24 cellular contexts compared by ENCODE assay signal in genomic region chr14:93879362-93879983, GRCh38. TPM values are rescaled to one million over a fixed set of nuclear protein-coding genes. Genes with fewer than 3 reads are reported as not detected.
A peak's percentile ranks its signal among the peaks of the same experiment; 100 is the strongest.
DNase-seq lines count a peak whose midpoint lies in the region; ATAC-seq, FAIRE-seq and TF ChIP-seq lines count a peak whose summit lies in the region.
"Had no signal": no experiment of that assay in that cellular context is flagged by ENCODE, and none has a peak within 500 bp of the region (broad histone marks: within the 10 kb centered on the region; RNA-seq: fewer than 3 reads in every experiment).

No MANE protein-coding gene starts in this region.

- CTCF ChIA-PET in HepG2 (lab: Yijun Ruan, JAX; ENCODE audit: low intra/inter-chr PET ratio, low total read pairs): no interaction called here

- no peak for TF ChIP-seq EP300 in HepG2 (IDR thresholded peaks at IDR 0.05; ENCODE audit: low read depth in 2 of 2, low read length in 2 of 2)
- no peak for TF ChIP-seq EP300 in HepG2 (CRISPR knock-in tag; IDR thresholded peaks at IDR 0.05; ENCODE audit: borderline replicate concordance)

- no peak overlapping the region for H3K9ac ChIP-seq in GM23248
- no peak overlapping the region for H3K9ac ChIP-seq in HepG2 (ENCODE audit: insufficient read depth, low read depth, low read length)

- no peaks in the 10 kb centered on the region for H3K36me3 ChIP-seq in GM23248 (ENCODE audit: low read depth)
- no peaks in the 10 kb centered on the region for H3K36me3 ChIP-seq in ascending aorta
- H3K36me3 ChIP-seq in HepG2 (replicated peaks in 1 of 2; ENCODE audit: control insufficient read depth in 1 of 2, insufficient read depth in 2 of 2, low read length in 2 of 2): no peaks in the 10 kb centered on the region
- H3K36me3 ChIP-seq in thoracic aorta: no peaks in the 10 kb centered on the region
- no peaks in the 10 kb centered on the region for H3K36me3 ChIP-seq in heart right ventricle
- H3K36me3 ChIP-seq: heart left ventricle had no signal

- FAIRE-seq in HepG2 (lab: Jason Lieb, UNC): no peak
- FAIRE-seq: colon, HTR-8/SVneo, islet of Langerhans, small intestine had no signal

- H3K9me3 ChIP-seq in GM23248 (ENCODE audit: low read depth) (no peaks in the 10 kb centered on the region), ascending aorta (no peaks in the 10 kb centered on the region), HepG2 (ENCODE audit: low read length) (no peaks in the 10 kb centered on the region; the same call in 1 of the 2 replicates), thoracic aorta (no peaks in the 10 kb centered on the region), heart right ventricle (no peaks in the 10 kb centered on the region)
- H3K9me3 ChIP-seq: heart left ventricle had no signal

- TF ChIP-seq CTCF in ascending aorta (IDR thresholded peaks at IDR 0.05) (no peak), HepG2 (CRISPR knock-in tag; IDR thresholded peaks at IDR 0.05) (no peak), thoracic aorta (IDR thresholded peaks at IDR 0.05) (no peak), heart right ventricle (IDR thresholded peaks at IDR 0.05) (no peak)

- POLR2A ChIA-PET in HepG2 (lab: Yijun Ruan, JAX): no interaction called here

- H2AFZ ChIP-seq in GM23248 (no peak overlapping the region), HepG2 (ENCODE audit: low read length) (no peak overlapping the region)

- no peaks in the 10 kb centered on the region for H3F3A ChIP-seq in GM23248 (ENCODE audit: insufficient read depth)

- in situ Hi-C loops in GM23248 (cut with MboI) (no loop called here), HepG2 (cut with HindIII; ENCODE audit: extremely low pct_ligation_motif_present, low pct_unique_long_range_greater_than_20kb) (no loop called here)

- H3K9me2 ChIP-seq in GM23248 (ENCODE audit: insufficient read depth): no peaks in the 10 kb centered on the region

- intact Hi-C loops in ascending aorta (cut with DNase I) (no loop called here), HepG2 (cut with micrococcal nuclease; ENCODE audit: unreplicated experiment) (no loop called here), heart right ventricle (cut with DNase I) (no loop called here)

- H4K20me1 ChIP-seq in GM23248 (ENCODE audit: insufficient read depth) (no peaks in the 10 kb centered on the region), HepG2 (ENCODE audit: insufficient read depth, low read length) (no peaks in the 10 kb centered on the region)

- no peak for ATAC-seq in HepG2
- ATAC-seq in thoracic aorta (ENCODE audit: insufficient number of reproducible peaks, low FRiP score, low read depth): no peak
- ATAC-seq in heart right ventricle: no peak
- ATAC-seq in HG02571 (IDR thresholded peaks at IDR 0.05; ENCODE audit: unreplicated experiment): no peak
- ATAC-seq: activated CD8-positive, alpha-beta T cell treated with anti-CD3 and anti-CD28 coated beads, Interleukin-2, amount 10 ng/mL, durations not matched to agents 7 days and 5 days; heart left ventricle; naive thymus-derived CD4-positive, alpha-beta T cell had no signal

- H3K4me1 ChIP-seq in GM23248 (ENCODE audit: insufficient read depth) (0 out of 2 replicates have a peak, but pooled peaks cover 3% of the 10 kb centered on the region), ascending aorta (peaks cover 0 to 6% of the 10 kb centered on the region in 2 donors), HepG2 (ENCODE audit: insufficient read depth, low read length) (peaks cover 15% of the 10 kb centered on the region; the same call in 1 of the 2 replicates), thoracic aorta (ENCODE audit: control insufficient read depth in 1 of 2, low read depth in 2 of 2) (peaks cover 0 to 14% of the 10 kb centered on the region in 2 donors), heart right ventricle (peaks cover 0 to 13% (median 3%) of the 10 kb centered on the region in 9 donors)

- no peak for TF ChIP-seq RAD21 in HepG2 (CRISPR knock-in tag; IDR thresholded peaks at IDR 0.05)

- TF ChIP-seq POLR2A in HepG2 (IDR thresholded peaks at IDR 0.05; ENCODE audit: insufficient read depth in 1 of 2, low read depth in 2 of 2, low read length in 2 of 2): no peak

- DNase-seq in GM23248 (no peak), ascending aorta (ENCODE audit: low spot score in 2 of 2) (no peak), HepG2 (ENCODE audit: low spot score) (no peak), thoracic aorta (ENCODE audit: low spot score) (no peak), NK-92 (lab: John Stamatoyannopoulos, UW; ENCODE audit: unreplicated experiment) (no peak), heart right ventricle (no peak), NCI-H69 (lab: John Stamatoyannopoulos, UW) (no peak)
- DNase-seq: activated B cell treated with CpG ODN at 0.5 μM for 24 hours; activated CD8-positive, alpha-beta T cell treated with anti-CD3 and anti-CD28 coated beads, Interleukin-2, amount 10 ng/mL, durations not matched to agents 7 days and 5 days; activated naive CD4-positive, alpha-beta T cell treated with anti-CD3 and anti-CD28 coated beads, Interleukin-2, amount 10 ng/mL, durations not matched to agents 7 days and 5 days; activated T-cell treated with anti-CD3 and anti-CD28 coated beads, Interleukin-2, amount 50 U/mL, for 48 hours; mesenchymal stem cell; naive thymus-derived CD4-positive, alpha-beta T cell; NCI-H1417 treated with DMSO at 0.1 percent for 48 hours; small intestine had no signal

- peak overlapping the region; percentile 49 for H3K4me2 ChIP-seq in GM23248 (ENCODE audit: unreplicated experiment)
- 0 out of 2 replicates have a peak overlapping the region, but pooled peaks have one; percentile 27 for H3K4me2 ChIP-seq in HepG2 (ENCODE audit: low read depth, low read length)

- H3K27ac ChIP-seq in GM23248: no peak overlapping the region
- H3K27ac ChIP-seq in ascending aorta: peak overlapping the region in 1 of 2 donors; percentile 36
- no peak overlapping the region for H3K27ac ChIP-seq in HepG2 (ENCODE audit: extremely low read length, insufficient read depth, low read length)
- no peak overlapping the region for H3K27ac ChIP-seq in thoracic aorta
- H3K27ac ChIP-seq in heart right ventricle: no peak overlapping the region
- H3K27ac ChIP-seq: heart left ventricle had no signal

- WGBS in GM23248 (ENCODE audit: low coverage in 1 of 2, low lambda C conversion rate in 2 of 2, missing lambda C conversion rate in 2 of 2), 2 experiments: 33 to 41% methylated on average over 7 of the region's 7 CpGs
- 17% methylated on average over 5 of the region's 7 CpGs for WGBS in HepG2 (ENCODE audit: low lambda C conversion rate)
- 41 to 43% methylated on average over 7 of the region's 7 CpGs for WGBS in heart right ventricle, 2 donors

- H3K4me3 ChIP-seq in GM23248 (peak overlapping the region; percentile 25; the same call in 1 of the 2 replicates), ascending aorta (peak overlapping the region; percentile 2 to 60), HepG2 (replicated peaks in 1 of 3; ENCODE audit: insufficient read depth in 1 of 3, low read depth in 2 of 3, low read length in 3 of 3) (no peak overlapping the region), thoracic aorta (peak overlapping the region; percentile 64), heart right ventricle (peak overlapping the region in 5 of 10 donors; percentile 3 to 24 (median 18))

- no TSS peak for BruUV-seq in HepG2 (replicated peaks; lab: Mats Ljungman, UMichigan)

- H3K79me2 ChIP-seq in GM23248 (ENCODE audit: insufficient read depth) (no peaks in the 10 kb centered on the region), HepG2 (ENCODE audit: insufficient read depth, low read length) (no peaks in the 10 kb centered on the region)

- H3K27me3 ChIP-seq in GM23248 (replicated peaks; ENCODE audit: insufficient read depth) (no peaks in the 10 kb centered on the region), ascending aorta (no peaks in the 10 kb centered on the region), HepG2 (ENCODE audit: control insufficient read depth in 1 of 2, insufficient read depth in 2 of 2, low read length in 2 of 2) (peaks cover 1 to 9% of the 10 kb centered on the region in 2 experiments; a peak in 2 of 5 replicates), thoracic aorta (replicated peaks; ENCODE audit: insufficient read depth) (no peaks in the 10 kb centered on the region), heart right ventricle (peaks cover 0 to 10% (median 0%) of the 10 kb centered on the region in 7 donors)
- H3K27me3 ChIP-seq: heart left ventricle had no signal

TF ChIP-seq in HepG2, 621 proteins besides CTCF, POLR2A, EP300 and RAD21 (continues in another document):
- TF ChIP-seq MED1 (CRISPR knock-in tag; IDR thresholded peaks at IDR 0.05): no peak

RNA-seq across cellular contexts. Expression of gene FAM181A, which starts 47.7 kb away (rescaled TPM):
- total RNA-seq in GM23248 (2014; rRNA removed; shearing (Covaris generic)): not detected in 2 replicates
- polyA plus RNA-seq in GM23248 (2016; fragmentation: Nextera tagmentation; extraction: Ambion mirVana) (not detected in 2 replicates), HepG2 (2011; rRNA removed) (0.80 and 1.1 TPM in 2 replicates), heart right ventricle (not detected)
- total RNA-seq in ascending aorta (not detected), HepG2 (2016; rRNA removed; fragmentation: Illumina TruSeq; extraction: Trizol) (1.1 and 1.5 TPM in 2 replicates), thoracic aorta (not detected), heart right ventricle (not detected)
- 0.18 and 0.51 TPM in 2 replicates for total RNA-seq in HepG2 (2016; cell fraction: cytosol; rRNA removed; fragmentation: Illumina TruSeq; extraction: Trizol; ENCODE audit: low read depth)
- total RNA-seq in HepG2 (2016; cell fraction: insoluble cytoplasmic fraction; rRNA removed; fragmentation: Illumina TruSeq; extraction: Trizol): 0.95 and 1.2 TPM in 2 replicates
- total RNA-seq in HepG2 (2016; cell fraction: membrane; rRNA removed; fragmentation: Illumina TruSeq; extraction: Trizol): 1.1 and 1.4 TPM in 2 replicates
- 0.38 and 1.1 TPM in 2 replicates for total RNA-seq in HepG2 (2016; cell fraction: nucleus; rRNA removed; fragmentation: Illumina TruSeq; extraction: Trizol)
- 0.47 and 0.89 TPM in 2 replicates for polyA plus RNA-seq in HepG2 (2011; cell fraction: cytosol; rRNA removed)
- polyA plus RNA-seq in HepG2 (2011; cell fraction: nucleus; rRNA removed): 0.45 and 0.61 TPM in 2 replicates
- 0.69 and 0.97 TPM in 2 replicates for polyA plus RNA-seq in HepG2 (2012)
- 0.54 and 0.60 TPM in 2 replicates for polyA plus RNA-seq in HepG2 (2016; cell fraction: cytosol; fragmentation: Illumina TruSeq; extraction: Trizol; ENCODE audit: low read depth)
- polyA plus RNA-seq in HepG2 (2016; cell fraction: insoluble cytoplasmic fraction; fragmentation: Illumina TruSeq; extraction: Trizol; ENCODE audit: low read depth): 1.4 and 1.8 TPM in 2 replicates
- 0.57 and 0.84 TPM in 2 replicates for polyA plus RNA-seq in HepG2 (2016; cell fraction: membrane; fragmentation: Illumina TruSeq; extraction: Trizol; ENCODE audit: low read depth)
- polyA plus RNA-seq in HepG2 (2016; cell fraction: nucleus; fragmentation: Illumina TruSeq; extraction: Trizol; ENCODE audit: insufficient read depth, low read depth): 1.6 and 2.1 TPM in 2 replicates
- 1.6 TPM in 1 of 2 replicates, not detected in the other for polyA minus RNA-seq in HepG2 (2011; rRNA and poly(A)+ RNA removed; ENCODE audit: low replicate concordance)
- polyA minus RNA-seq in HepG2 (2011; cell fraction: cytosol; rRNA and poly(A)+ RNA removed): not detected in 2 replicates
- not detected in 2 replicates for polyA minus RNA-seq in HepG2 (2011; cell fraction: nucleus; rRNA and poly(A)+ RNA removed)
- total RNA-seq: activated B cell treated with CpG ODN at 0.5 μM for 24 hours; activated CD8-positive, alpha-beta T cell treated with anti-CD3 and anti-CD28 coated beads, Interleukin-2, amount 10 ng/mL, durations not matched to agents 7 days and 5 days; Daoy; heart left ventricle; naive thymus-derived CD4-positive, alpha-beta T cell; posterior vena cava; SK-MEL-5; T-helper 2 cell treated with Interferon-gamma antibody and Interleukin-4, amounts not matched to agents 100 ng/mL and 5 ng/mL, for 36 hours had no signal
- polyA plus RNA-seq: heart left ventricle; naive thymus-derived CD4-positive, alpha-beta T cell; small intestine had no signal

Comparison
In these comparisons a context has a peak if more than half of its experiments do, and no peak if none do; other contexts are left out.
1. H3K4me3 ChIP-seq: peak in GM23248 (single experiment), ascending aorta (2 of 2) and thoracic aorta (single experiment); none in HepG2 (0 of 3).